8 cellular contexts compared by ENCODE assay signal in the genomic region with DNA sequence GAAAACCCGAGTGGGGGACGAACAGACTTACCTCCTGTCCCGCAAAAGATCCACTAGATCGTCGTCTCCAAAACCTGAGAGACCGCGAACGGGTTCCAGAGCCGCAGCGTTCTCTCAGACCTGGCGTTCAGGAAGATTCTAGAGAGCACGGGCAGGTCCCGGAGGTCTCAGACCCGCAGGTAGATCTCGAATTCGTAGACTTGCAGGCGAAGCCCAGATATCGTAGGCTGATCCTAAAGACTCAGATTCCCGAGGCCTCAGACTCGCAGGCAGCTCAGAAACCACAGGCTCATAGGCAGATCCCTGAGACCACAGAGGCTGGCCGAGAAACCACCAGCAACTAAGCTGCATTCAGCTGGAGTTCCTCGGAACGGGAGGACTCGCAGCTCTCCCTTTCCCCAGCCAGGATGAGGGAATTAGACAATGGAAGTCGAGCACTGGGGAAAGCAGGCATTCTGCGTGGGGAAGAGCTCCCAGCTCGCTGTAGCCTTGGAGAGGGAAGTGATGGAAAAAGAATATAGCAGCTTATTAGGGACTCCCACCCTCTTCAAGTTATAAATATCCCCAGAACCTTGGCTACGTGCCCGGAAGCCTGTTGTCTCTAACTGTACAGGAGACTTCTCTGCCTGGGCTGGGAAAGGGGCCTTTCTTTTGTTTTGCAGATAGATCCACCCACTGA. TPM values are rescaled to one million over a fixed set of nuclear protein-coding genes. Genes with fewer than 3 reads are reported as not detected.
A peak's percentile ranks its signal among the peaks of the same experiment; 100 is the strongest.
DNase-seq lines count a peak whose midpoint lies in the region; ATAC-seq and TF ChIP-seq lines count a peak whose summit lies in the region.

A gene (minus strand): TSS at position 502 of the 679 bp plus-strand sequence. CDS start 1,831 bp downstream, outside the sequence.

- H3K9me3 Mint-ChIP-seq in activated naive CD4-positive, alpha-beta T cell treated with anti-CD3 and anti-CD28 coated beads, Interleukin-2, amount 50 U/mL, for 72 hours, result no peaks in the 10 kb centered on the region

- peaks cover 12% of the 10 kb centered on the region for H3K79me2 ChIP-seq in neural cell (replicated peaks; ENCODE audit: insufficient read depth, low read length)

- no peaks in the 10 kb centered on the region for H4K20me1 ChIP-seq in neural cell (ENCODE audit: insufficient read depth)

- H3K36me3 ChIP-seq in KOPT-K1 (ENCODE audit: insufficient read depth, low read length), result peaks cover 13% of the 10 kb centered on the region
- H3K36me3 ChIP-seq in Peyer's patch, result peaks cover 0 to 20% (median 0%) of the 10 kb centered on the region in 3 donors
- H3K36me3 ChIP-seq in gastroesophageal sphincter, result peaks cover 0 to 24% of the 10 kb centered on the region in 2 donors
- peaks cover 9% of the 10 kb centered on the region for H3K36me3 ChIP-seq in neural cell (ENCODE audit: insufficient read depth, low read length)

- H3K9me3 ChIP-seq in KOPT-K1 (ENCODE audit: insufficient read depth, low read length, poor library complexity, severe bottlenecking), result peaks cover 6% of the 10 kb centered on the region
- H3K9me3 ChIP-seq in Peyer's patch, result peaks cover 0 to 11% (median 0%) of the 10 kb centered on the region in 4 donors
- peaks cover 0 to 5% (median 0%) of the 10 kb centered on the region in 3 donors for H3K9me3 ChIP-seq in gastroesophageal sphincter
- H3K9me3 ChIP-seq in neural cell (ENCODE audit: low read length), result no peaks in the 10 kb centered on the region

- peak within 1 kb of the TSS; percentile 88 to 98 for H3K27ac Mint-ChIP-seq in activated naive CD4-positive, alpha-beta T cell treated with anti-CD3 and anti-CD28 coated beads, Interleukin-2, amount 50 U/mL, for 72 hours

- H3K4me2 ChIP-seq in neural cell (ENCODE audit: low read length), result peak within 1 kb of the TSS; percentile 85

- peak within 1 kb of the TSS; percentile 94 for H3K27ac ChIP-seq in KOPT-K1 (ENCODE audit: low read depth, low read length, poor library complexity, severe bottlenecking)
- peak within 1 kb of the TSS; percentile 94 to 100 (median 96) for H3K27ac ChIP-seq in Peyer's patch
- peak within 1 kb of the TSS; percentile 86 to 100 (median 97) for H3K27ac ChIP-seq in gastroesophageal sphincter
- H3K27ac ChIP-seq in neural cell (ENCODE audit: low read length), result peak within 1 kb of the TSS; percentile 93

- no peak for TF ChIP-seq POLR2A in Peyer's patch (IDR thresholded peaks at IDR 0.05)
- peak in 1 of 2 donors; percentile 44 for TF ChIP-seq POLR2A in gastroesophageal sphincter (IDR thresholded peaks at IDR 0.05)

- no peak for TF ChIP-seq RAD21 in neural cell (conservative IDR thresholded peaks at IDR 0.05)

- TF ChIP-seq CTCF in Peyer's patch (IDR thresholded peaks at IDR 0.05) (no peak), gastroesophageal sphincter (IDR thresholded peaks at IDR 0.05) (no peak), neural cell (IDR thresholded peaks at IDR 0.05; ENCODE audit: poor library complexity, severe bottlenecking) (no peak)

- H3K9ac ChIP-seq in neural cell (ENCODE audit: low read length), result peak within 1 kb of the TSS; percentile 91

- H2AFZ ChIP-seq in neural cell (ENCODE audit: low read depth, low read length), result peak within 1 kb of the TSS; percentile 90

- no peak for TF ChIP-seq EP300 in gastroesophageal sphincter (IDR thresholded peaks at IDR 0.05)
- TF ChIP-seq EP300 in neural cell (conservative IDR thresholded peaks at IDR 0.05; ENCODE audit: poor library complexity, severe bottlenecking), result no peak

- no peaks in the 10 kb centered on the region for H3K9me2 ChIP-seq in neural cell (ENCODE audit: insufficient read depth, low read length)

- peaks cover 29 to 36% of the 10 kb centered on the region in 2 donors for H3K36me3 Mint-ChIP-seq in activated naive CD4-positive, alpha-beta T cell treated with anti-CD3 and anti-CD28 coated beads, Interleukin-2, amount 50 U/mL, for 72 hours

- no peaks in the 10 kb centered on the region for H3K27me3 ChIP-seq in Peyer's patch
- no peaks in the 10 kb centered on the region for H3K27me3 ChIP-seq in gastroesophageal sphincter
- no peaks in the 10 kb centered on the region for H3K27me3 ChIP-seq in neural cell (ENCODE audit: insufficient read depth, low read depth, low read length)

- WGBS in gastroesophageal sphincter (ENCODE audit: low coverage in 1 of 2), 2 donors, result 0% methylated on average over 5 to 17 of the region's 29 CpGs

- peaks cover 19% of the 10 kb centered on the region for H3F3A ChIP-seq in neural cell (ENCODE audit: insufficient read depth, low read length, poor library complexity, severe bottlenecking)

- peak within 1 kb of the TSS; percentile 70 to 88 (median 86) for H3K4me3 ChIP-seq in Peyer's patch
- peak within 1 kb of the TSS; percentile 46 to 64 for H3K4me3 ChIP-seq in gastroesophageal sphincter
- peak within 1 kb of the TSS; percentile 93 for H3K4me3 ChIP-seq in neural cell (ENCODE audit: low read length)

- DNase-seq in COLO668 (lab: John Stamatoyannopoulos, UW; ENCODE audit: unreplicated experiment) (peak; percentile 85), Peyer's patch (peak; percentile 60 to 76 (median 62)), ureter (ENCODE audit: low spot score) (peak; percentile 90), T1000 (lab: John Stamatoyannopoulos, UW) (no peak)
- DNase-seq in activated naive CD4-positive, alpha-beta T cell treated with anti-CD3 and anti-CD28 coated beads, Interleukin-2, amount 50 U/mL, for 72 hours (ENCODE audit: low spot score in 2 of 2), result peak in 1 of 2 donors; percentile 40

- H3K4me1 ChIP-seq in Peyer's patch (peaks cover 3 to 36% (median 5%) of the 10 kb centered on the region in 4 donors), gastroesophageal sphincter (peaks cover 5 to 56% (median 32%) of the 10 kb centered on the region in 3 donors)

- no peak for ATAC-seq in activated naive CD4-positive, alpha-beta T cell treated with anti-CD3 and anti-CD28 coated beads, Interleukin-2, amount 50 U/mL, for 72 hours
- no peak for ATAC-seq in gastroesophageal sphincter

TF ChIP-seq in neural cell, 6 proteins besides CTCF, POLR2A, EP300 and RAD21:
- TF ChIP-seq POLR2AphosphoS5 (IDR thresholded peaks at IDR 0.05), result peak; percentile 9
- TF ChIP-seq SMC3 (conservative IDR thresholded peaks at IDR 0.05; ENCODE audit: poor library complexity), result no peak
- TF ChIP-seq TAF1 (IDR thresholded peaks at IDR 0.05; ENCODE audit: low read depth), result no peak
- no peak for TF ChIP-seq EZH2 (IDR thresholded peaks at IDR 0.05; ENCODE audit: borderline replicate concordance, insufficient read depth, low read length, poor library complexity, severe bottlenecking)
- TF ChIP-seq, protein P1, sequence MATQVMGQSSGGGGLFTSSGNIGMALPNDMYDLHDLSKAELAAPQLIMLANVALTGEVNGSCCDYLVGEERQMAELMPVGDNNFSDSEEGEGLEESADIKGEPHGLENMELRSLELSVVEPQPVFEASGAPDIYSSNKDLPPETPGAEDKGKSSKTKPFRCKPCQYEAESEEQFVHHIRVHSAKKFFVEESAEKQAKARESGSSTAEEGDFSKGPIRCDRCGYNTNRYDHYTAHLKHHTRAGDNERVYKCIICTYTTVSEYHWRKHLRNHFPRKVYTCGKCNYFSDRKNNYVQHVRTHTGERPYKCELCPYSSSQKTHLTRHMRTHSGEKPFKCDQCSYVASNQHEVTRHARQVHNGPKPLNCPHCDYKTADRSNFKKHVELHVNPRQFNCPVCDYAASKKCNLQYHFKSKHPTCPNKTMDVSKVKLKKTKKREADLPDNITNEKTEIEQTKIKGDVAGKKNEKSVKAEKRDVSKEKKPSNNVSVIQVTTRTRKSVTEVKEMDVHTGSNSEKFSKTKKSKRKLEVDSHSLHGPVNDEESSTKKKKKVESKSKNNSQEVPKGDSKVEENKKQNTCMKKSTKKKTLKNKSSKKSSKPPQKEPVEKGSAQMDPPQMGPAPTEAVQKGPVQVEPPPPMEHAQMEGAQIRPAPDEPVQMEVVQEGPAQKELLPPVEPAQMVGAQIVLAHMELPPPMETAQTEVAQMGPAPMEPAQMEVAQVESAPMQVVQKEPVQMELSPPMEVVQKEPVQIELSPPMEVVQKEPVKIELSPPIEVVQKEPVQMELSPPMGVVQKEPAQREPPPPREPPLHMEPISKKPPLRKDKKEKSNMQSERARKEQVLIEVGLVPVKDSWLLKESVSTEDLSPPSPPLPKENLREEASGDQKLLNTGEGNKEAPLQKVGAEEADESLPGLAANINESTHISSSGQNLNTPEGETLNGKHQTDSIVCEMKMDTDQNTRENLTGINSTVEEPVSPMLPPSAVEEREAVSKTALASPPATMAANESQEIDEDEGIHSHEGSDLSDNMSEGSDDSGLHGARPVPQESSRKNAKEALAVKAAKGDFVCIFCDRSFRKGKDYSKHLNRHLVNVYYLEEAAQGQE (IDR thresholded peaks at IDR 0.05; ENCODE audit: borderline replicate concordance), result peak; percentile 75
- no peak for TF ChIP-seq MXI1 (conservative IDR thresholded peaks at IDR 0.05; ENCODE audit: poor library complexity, severe bottlenecking)
TF ChIP-seq in neural cell: peak in this region for 2.

RNA-seq across cellular contexts. Expression of the gene that starts here (rescaled TPM):
- total RNA-seq in Peyer's patch (10 to 100 TPM; 11.2 to 13.3 (median 12.0) TPM), gastroesophageal sphincter (10 to 100 TPM; 14.9 to 18.8 (median 16.6) TPM), ureter (40.2 TPM)
- total RNA-seq in activated naive CD4-positive, alpha-beta T cell treated with anti-CD3 and anti-CD28 coated beads, Interleukin-2, amount 50 U/mL, for 72 hours, result 1 to 10 TPM; 7.6 to 8.2 TPM
- 27.1 and 30.8 TPM in 2 replicates for polyA plus RNA-seq in neural cell
- 90.4 and 91.5 TPM in 2 replicates for polyA minus RNA-seq in neural cell
